33 cellular contexts compared by ENCODE assay signal in the genomic region with DNA sequence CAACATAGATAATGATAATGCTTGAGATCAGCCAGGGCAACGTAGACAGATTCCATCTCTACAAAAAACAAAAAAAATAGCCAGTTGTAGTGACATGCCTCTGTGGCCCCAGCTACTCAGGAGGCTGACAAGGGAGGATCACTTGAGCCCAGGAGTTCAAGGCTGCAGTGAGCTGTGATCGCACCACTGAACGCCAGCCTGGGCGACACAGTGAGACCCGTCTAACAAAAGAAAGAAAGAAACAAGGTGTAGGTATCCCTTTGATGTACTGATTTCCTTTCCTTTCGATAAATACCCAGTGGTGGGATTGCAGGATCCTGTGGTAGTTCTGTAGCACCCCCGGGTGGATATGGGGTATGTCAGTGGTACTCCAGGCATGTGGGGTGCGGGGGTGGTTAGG. TPM values are rescaled to one million over a fixed set of nuclear protein-coding genes. Genes with fewer than 3 reads are reported as not detected.
"Had no signal": no experiment of that assay in that cellular context is flagged by ENCODE, and none has a peak within 500 bp of the region (broad histone marks: within the 10 kb centered on the region; RNA-seq: fewer than 3 reads in every experiment).

No MANE protein-coding gene starts in this region.

- H3K9me3 ChIP-seq: ascending aorta, breast epithelium, colonic mucosa, gastrocnemius medialis, heart left ventricle had no signal

- ATAC-seq: activated naive CD4-positive, alpha-beta T cell treated with anti-CD3 and anti-CD28 coated beads, Interleukin-2, amount 50 U/mL, for 72 hours; activated T-cell treated with anti-CD3 and anti-CD28 coated beads, Interleukin-2, amount 50 U/mL, for 72 hours; esophagus mucosa; foreskin keratinocyte; gastrocnemius medialis; heart left ventricle; T-helper 17 cell had no signal

- H3K4me3 Mint-ChIP-seq: activated CD4-positive, alpha-beta memory T cell treated with anti-CD3 and anti-CD28 coated beads, Interleukin-2, amount 10 ng/mL, durations not matched to agents 7 days and 5 days; activated CD4-positive, alpha-beta T cell treated with anti-CD3 and anti-CD28 coated beads, Interleukin-2, amount 10 ng/mL, durations not matched to agents 7 days and 5 days; activated naive CD4-positive, alpha-beta T cell treated with anti-CD3 and anti-CD28 coated beads, Interleukin-2, amount 10 ng/mL, durations not matched to agents 7 days and 5 days; activated naive CD8-positive, alpha-beta T cell treated with anti-CD3 and anti-CD28 coated beads, Interleukin-2, amount 10 ng/mL, durations not matched to agents 7 days and 5 days; activated T-cell treated with anti-CD3 and anti-CD28 coated beads, Interleukin-2, amount 50 U/mL, for 24 hours; activated T-cell treated with anti-CD3 and anti-CD28 coated beads, Interleukin-2, amount 50 U/mL, for 72 hours; brain; endodermal cell; T-helper 17 cell; T-helper 2 cell treated with Interferon-gamma antibody and Interleukin-4, amounts not matched to agents 5 μg/mL and 100 μg/mL, for 36 hours had no signal

- H3K36me3 Mint-ChIP-seq: activated naive CD4-positive, alpha-beta T cell treated with anti-CD3 and anti-CD28 coated beads, Interleukin-2, amount 10 ng/mL, durations not matched to agents 7 days and 5 days; activated naive CD8-positive, alpha-beta T cell treated with anti-CD3 and anti-CD28 coated beads, Interleukin-2, amount 10 ng/mL, durations not matched to agents 7 days and 5 days; brain had no signal

- H3K27ac Mint-ChIP-seq: activated CD4-positive, alpha-beta memory T cell treated with anti-CD3 and anti-CD28 coated beads, Interleukin-2, amount 10 ng/mL, durations not matched to agents 7 days and 5 days; activated CD4-positive, alpha-beta T cell treated with anti-CD3 and anti-CD28 coated beads, Interleukin-2, amount 10 ng/mL, durations not matched to agents 7 days and 5 days; activated naive CD4-positive, alpha-beta T cell treated with anti-CD3 and anti-CD28 coated beads, Interleukin-2, amount 10 ng/mL, durations not matched to agents 7 days and 5 days; activated naive CD4-positive, alpha-beta T cell treated with anti-CD3 and anti-CD28 coated beads, Interleukin-2, amount 50 U/mL, for 72 hours; activated naive CD8-positive, alpha-beta T cell treated with anti-CD3 and anti-CD28 coated beads, Interleukin-2, amount 10 ng/mL, durations not matched to agents 7 days and 5 days; activated T-cell treated with anti-CD3 and anti-CD28 coated beads, Interleukin-2, amount 50 U/mL, for 24 hours; activated T-cell treated with anti-CD3 and anti-CD28 coated beads, Interleukin-2, amount 50 U/mL, for 72 hours; endodermal cell; T-helper 17 cell; T-helper 2 cell treated with Interferon-gamma antibody and Interleukin-4, amounts not matched to agents 5 μg/mL and 100 μg/mL, for 36 hours had no signal

- DNase-seq: activated CD4-positive, alpha-beta memory T cell treated with anti-CD3 and anti-CD28 coated beads, Interleukin-2, amount 10 ng/mL, durations not matched to agents 7 days and 5 days; activated CD4-positive, alpha-beta T cell treated with anti-CD3 and anti-CD28 coated beads for 1 hour; activated CD4-positive, alpha-beta T cell treated with anti-CD3 and anti-CD28 coated beads for 4 hours; activated CD4-positive, alpha-beta T cell treated with anti-CD3 and anti-CD28 coated beads, Interleukin-2, amount 10 ng/mL, durations not matched to agents 7 days and 5 days; activated CD4-positive, alpha-beta T cell treated with anti-CD3 and anti-CD28 coated beads, Interleukin-2, amount 50 U/mL, for 4 hours; activated CD8-positive, alpha-beta memory T cell treated with anti-CD3 and anti-CD28 coated beads, Interleukin-2, amount 50 U/mL, for 48 hours; activated gamma-delta T cell; activated naive CD4-positive, alpha-beta T cell; activated naive CD4-positive, alpha-beta T cell treated with anti-CD3 and anti-CD28 coated beads, Interleukin-2, amount 10 ng/mL, durations not matched to agents 7 days and 5 days; activated naive CD8-positive, alpha-beta T cell treated with anti-CD3 and anti-CD28 coated beads, Interleukin-2, amount 10 ng/mL, durations not matched to agents 7 days and 5 days; activated T-cell treated with anti-CD3 and anti-CD28 coated beads for 4 hours; activated T-cell treated with anti-CD3 and anti-CD28 coated beads, Interleukin-2, amount 50 U/mL, for 24 hours; activated T-cell treated with anti-CD3 and anti-CD28 coated beads, Interleukin-2, amount 50 U/mL, for 72 hours; central memory CD4-positive, alpha-beta T cell; cerebellar nuclear complex; colonic mucosa; dorsolateral prefrontal cortex; effector memory CD4-positive, alpha-beta T cell; endodermal cell; foreskin keratinocyte; gastrocnemius medialis; glutamatergic neuron; heart left ventricle; T-helper 1 cell; T-helper 17 cell; T1000 had no signal

- H3K36me3 ChIP-seq: ascending aorta, breast epithelium, cardiac muscle cell, colonic mucosa, gastrocnemius medialis, heart left ventricle had no signal

- H3K27ac ChIP-seq: ascending aorta, breast epithelium, cardiac muscle cell, colonic mucosa, dorsolateral prefrontal cortex, foreskin keratinocyte, gastrocnemius medialis, heart left ventricle had no signal

- H3K9me3 Mint-ChIP-seq: activated CD4-positive, alpha-beta memory T cell treated with anti-CD3 and anti-CD28 coated beads, Interleukin-2, amount 10 ng/mL, durations not matched to agents 7 days and 5 days; activated CD4-positive, alpha-beta T cell treated with anti-CD3 and anti-CD28 coated beads, Interleukin-2, amount 10 ng/mL, durations not matched to agents 7 days and 5 days; activated naive CD4-positive, alpha-beta T cell treated with anti-CD3 and anti-CD28 coated beads, Interleukin-2, amount 10 ng/mL, durations not matched to agents 7 days and 5 days; activated naive CD8-positive, alpha-beta T cell treated with anti-CD3 and anti-CD28 coated beads, Interleukin-2, amount 10 ng/mL, durations not matched to agents 7 days and 5 days; activated T-cell treated with anti-CD3 and anti-CD28 coated beads, Interleukin-2, amount 50 U/mL, for 24 hours; activated T-cell treated with anti-CD3 and anti-CD28 coated beads, Interleukin-2, amount 50 U/mL, for 72 hours; endodermal cell; T-helper 2 cell treated with Interferon-gamma antibody and Interleukin-4, amounts not matched to agents 5 μg/mL and 100 μg/mL, for 36 hours had no signal

- H3K4me3 ChIP-seq: ascending aorta, breast epithelium, cardiac muscle cell, colonic mucosa, dorsolateral prefrontal cortex, gastrocnemius medialis, heart left ventricle had no signal

- H3K27me3 ChIP-seq: ascending aorta, breast epithelium, cardiac muscle cell, colonic mucosa, foreskin keratinocyte, gastrocnemius medialis, heart left ventricle had no signal

- H3K4me1 Mint-ChIP-seq: activated naive CD4-positive, alpha-beta T cell treated with anti-CD3 and anti-CD28 coated beads, Interleukin-2, amount 10 ng/mL, durations not matched to agents 7 days and 5 days; activated naive CD8-positive, alpha-beta T cell treated with anti-CD3 and anti-CD28 coated beads, Interleukin-2, amount 10 ng/mL, durations not matched to agents 7 days and 5 days had no signal

- H3K4me1 ChIP-seq: ascending aorta, breast epithelium, colonic mucosa, foreskin keratinocyte, gastrocnemius medialis had no signal

- H3K27me3 Mint-ChIP-seq: activated CD4-positive, alpha-beta memory T cell treated with anti-CD3 and anti-CD28 coated beads, Interleukin-2, amount 10 ng/mL, durations not matched to agents 7 days and 5 days; activated CD4-positive, alpha-beta T cell treated with anti-CD3 and anti-CD28 coated beads, Interleukin-2, amount 10 ng/mL, durations not matched to agents 7 days and 5 days; activated naive CD4-positive, alpha-beta T cell treated with anti-CD3 and anti-CD28 coated beads, Interleukin-2, amount 10 ng/mL, durations not matched to agents 7 days and 5 days; activated naive CD8-positive, alpha-beta T cell treated with anti-CD3 and anti-CD28 coated beads, Interleukin-2, amount 10 ng/mL, durations not matched to agents 7 days and 5 days; activated T-cell treated with anti-CD3 and anti-CD28 coated beads, Interleukin-2, amount 50 U/mL, for 24 hours had no signal

RNA-seq across cellular contexts. Expression of gene ADTRP, which starts 48.2 kb away (rescaled TPM):
- polyA plus RNA-seq: cardiac muscle cell had no signal
